Comparison of ENCODE assay signal across 10 cellular contexts in the genomic region with DNA sequence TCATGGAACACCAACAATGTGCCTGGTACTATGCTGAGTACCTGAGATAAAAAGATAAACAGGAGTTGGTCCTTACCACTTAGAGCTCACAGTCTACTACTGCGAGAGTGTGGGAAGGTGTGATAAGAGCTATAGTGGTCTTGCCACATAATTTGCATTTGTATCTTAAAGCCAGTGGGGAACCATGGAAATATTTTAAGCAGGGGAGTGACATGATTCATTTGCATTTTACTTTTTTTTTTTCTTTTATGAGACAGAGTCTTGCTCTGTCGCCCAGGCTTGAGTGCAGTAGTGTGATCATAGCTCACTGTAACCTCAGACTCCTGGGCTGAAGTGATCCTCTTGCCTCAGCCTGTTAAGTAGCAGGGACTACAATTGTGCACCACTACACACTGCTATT. TPM values are rescaled to one million over a fixed set of nuclear protein-coding genes. Genes with fewer than 3 reads are reported as not detected.
DNase-seq lines count a peak whose midpoint lies in the region; ATAC-seq and TF ChIP-seq lines count a peak whose summit lies in the region.
"Not testable (repeated sequence)": the region's sequence is repeated elsewhere in the genome, so short reads cannot be mapped to it uniquely, and the experiment has no call there.
"Had no signal": no experiment of that assay in that cellular context is flagged by ENCODE, and none has a peak within 500 bp of the region (broad histone marks: within the 10 kb centered on the region; RNA-seq: fewer than 3 reads in every experiment).

No MANE protein-coding gene starts in this region.

- ATAC-seq in CD8-positive, alpha-beta T cell: peak; percentile 40
- ATAC-seq in GM18907 (IDR thresholded peaks at IDR 0.05; ENCODE audit: unreplicated experiment) (peak; percentile 72), GM19468 (IDR thresholded peaks at IDR 0.05; ENCODE audit: extremely low read depth, unreplicated experiment) (peak; percentile 83), HG02571 (IDR thresholded peaks at IDR 0.05; ENCODE audit: unreplicated experiment) (peak; percentile 84), HG03025 (IDR thresholded peaks at IDR 0.05; ENCODE audit: low FRiP score, unreplicated experiment) (peak; percentile 79), HG03354 (IDR thresholded peaks at IDR 0.05; ENCODE audit: poor library complexity, severe bottlenecking, unreplicated experiment) (peak; percentile 93), naive B cell (ENCODE audit: low read depth in 2 of 2) (peak; percentile 93 to 94)
- ATAC-seq in activated CD4-positive, CD25-positive, alpha-beta regulatory T cell treated with anti-CD3 and anti-CD28 coated beads, Interleukin-2, amount 50 U/mL, for 24 hours: peak; percentile 88 to 92

- not testable (repeated sequence) for TF ChIP-seq CTCF in CD8-positive, alpha-beta T cell (IDR thresholded peaks at IDR 0.05)

- POLR2A ChIA-PET in CD8-positive, alpha-beta T cell (lab: Charles Lee): not testable (repeated sequence)

- not testable (repeated sequence) for H3K36me3 Mint-ChIP-seq in CD8-positive, alpha-beta T cell; naive B cell

- not testable (repeated sequence) for H3K9me3 ChIP-seq in CD8-positive, alpha-beta T cell (ENCODE audit: low read length)

- H3K27ac ChIP-seq in CD8-positive, alpha-beta T cell (ENCODE audit: low read depth, low read length): not testable (repeated sequence)

- not testable (repeated sequence) for H3K9me3 Mint-ChIP-seq in CD8-positive, alpha-beta T cell; naive B cell

- intact Hi-C loops in CD8-positive, alpha-beta T cell (cut with DNase I, micrococcal nuclease): not testable (repeated sequence)

- H3K27me3 Mint-ChIP-seq in CD8-positive, alpha-beta T cell (ENCODE audit: low read depth); naive B cell: not testable (repeated sequence)

- H3K4me1 ChIP-seq in CD8-positive, alpha-beta T cell (ENCODE audit: insufficient read depth, low read length): not testable (repeated sequence)

- DNase-seq in CD8-positive, alpha-beta T cell; naive B cell: not testable (repeated sequence)

- H3K4me3 ChIP-seq in CD8-positive, alpha-beta T cell (ENCODE audit: low read depth, low read length): not testable (repeated sequence)

- H3K27ac Mint-ChIP-seq in CD8-positive, alpha-beta T cell; naive B cell: not testable (repeated sequence)

- H3K36me3 ChIP-seq in CD8-positive, alpha-beta T cell (ENCODE audit: insufficient read depth, low read length): not testable (repeated sequence)

- CTCF ChIA-PET in CD8-positive, alpha-beta T cell (lab: Charles Lee): not testable (repeated sequence)

- H3K4me3 Mint-ChIP-seq in CD8-positive, alpha-beta T cell; naive B cell: not testable (repeated sequence)

- not testable (repeated sequence) for H3K27me3 ChIP-seq in CD8-positive, alpha-beta T cell (ENCODE audit: insufficient read depth, low read length)

- not testable (repeated sequence) for H3K4me1 Mint-ChIP-seq in CD8-positive, alpha-beta T cell (ENCODE audit: low read depth); naive B cell

RNA-seq across cellular contexts. Expression of gene FAM72C, which starts 54.2 kb away (rescaled TPM):
- total RNA-seq in CD8-positive, alpha-beta T cell: not detected
- under 1 TPM in 1 of 6 donors, not detected in 5; 0.20 TPM for polyA plus RNA-seq in naive B cell (ENCODE audit: low read depth in 6 of 6)
- total RNA-seq: left ventricle myocardium superior had no signal
- polyA plus RNA-seq: heart right ventricle had no signal

Comparison
In these comparisons a context has a peak if more than half of its experiments do, and no peak if none do; other contexts are left out.
1. ATAC-seq: peak in every context shown above with its lines; median percentile 94 in naive B cell; 93 in HG03354; 90 in activated CD4-positive, CD25-positive, alpha-beta regulatory T cell treated with anti-CD3 and anti-CD28 coated beads, Interleukin-2, amount 50 U/mL, for 24 hours; 84 in HG02571; 83 in GM19468; 79 in HG03025; 72 in GM18907; 40 in CD8-positive, alpha-beta T cell.